14 cellular contexts compared by ENCODE assay signal in the genomic region with DNA sequence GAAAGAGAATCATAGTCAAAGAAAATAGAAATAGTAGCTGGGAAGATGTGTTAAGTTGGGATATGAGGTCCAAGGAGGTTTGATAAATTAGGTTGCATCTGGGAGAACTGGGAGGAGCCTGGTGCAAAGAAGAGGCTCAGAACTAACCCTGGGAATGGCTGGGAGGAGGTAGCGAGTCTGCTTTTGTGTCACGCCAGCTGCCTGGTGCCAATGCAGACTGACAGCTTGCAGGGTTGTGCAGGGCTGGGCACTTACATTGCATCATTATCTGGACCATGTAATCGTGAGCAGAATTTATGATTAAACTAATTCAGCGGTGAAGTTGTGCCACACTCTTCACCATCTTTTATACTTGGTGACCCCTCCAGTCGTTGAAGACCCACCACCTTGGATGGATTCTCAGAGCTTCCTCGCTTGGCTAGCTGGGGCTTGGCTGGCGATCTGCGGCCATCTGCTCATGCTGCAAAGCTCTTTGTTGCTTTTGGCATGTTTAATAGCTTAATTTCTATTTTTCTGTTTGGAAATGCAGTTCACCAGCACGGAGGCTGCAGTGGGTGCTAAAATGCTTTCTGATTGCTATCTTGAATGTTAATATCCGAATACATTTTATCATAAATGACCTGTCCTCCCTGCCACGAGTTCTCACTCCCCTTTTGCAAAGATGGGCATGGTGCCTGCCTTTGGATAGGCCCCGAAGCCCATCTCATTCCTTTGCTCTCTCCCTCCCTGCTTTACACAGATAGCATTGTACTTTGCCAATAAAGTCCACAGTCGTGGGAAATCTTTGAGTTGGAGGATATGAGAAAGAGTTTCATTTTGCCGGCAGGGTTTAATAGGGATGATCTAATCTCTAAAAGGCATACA.
DNase-seq lines count a peak whose midpoint lies in the region; ATAC-seq, FAIRE-seq and TF ChIP-seq lines count a peak whose summit lies in the region.
"Had no signal": no experiment of that assay in that cellular context is flagged by ENCODE, and none has a peak within 500 bp of the region (broad histone marks: within the 10 kb centered on the region; RNA-seq: fewer than 3 reads in every experiment).

No MANE protein-coding gene starts in this region.

- dilution Hi-C loops in endothelial cell of umbilical vein (cut with MboI; ENCODE audit: extremely low pct_ligation_motif_present, low sequenced_read_pairs) = no loop called here

- H3K9me1 ChIP-seq in endothelial cell of umbilical vein (replicated peaks; ENCODE audit: control insufficient read depth, extremely low read depth, insufficient read depth, low read length) = no peaks in the 10 kb centered on the region

- no peaks in the 10 kb centered on the region for H3K27me3 ChIP-seq in BLaER1 treated with 17β-estradiol and CSF1 and Interleukin-3, amounts not matched to agents 10 nM and 100 nM
- H3K27me3 ChIP-seq in endothelial cell of umbilical vein (ENCODE audit: control insufficient read depth in 2 of 2, insufficient read depth in 2 of 2, low read length in 2 of 2) = no peaks in the 10 kb centered on the region

- H3K4me1 ChIP-seq in BLaER1 treated with 17β-estradiol and CSF1 and Interleukin-3, amounts not matched to agents 10 nM and 100 nM = peaks cover 78 to 100% (median 100%) of the 10 kb centered on the region in 10 experiments
- no peaks in the 10 kb centered on the region for H3K4me1 ChIP-seq in endothelial cell of umbilical vein (ENCODE audit: control insufficient read depth, extremely low read depth, insufficient read depth, low read length)

- no peak for TF ChIP-seq CTCF in endothelial cell of umbilical vein (IDR thresholded peaks at IDR 0.05; ENCODE audit: extremely low read depth in 1 of 2, insufficient read depth in 1 of 2, low read depth in 1 of 2, low read length in 2 of 2)

- peaks cover 0 to 10% (median 0%) of the 10 kb centered on the region in 11 experiments; a peak in 7 of 22 replicates for H3K36me3 ChIP-seq in BLaER1 treated with 17β-estradiol and CSF1 and Interleukin-3, amounts not matched to agents 10 nM and 100 nM
- no peaks in the 10 kb centered on the region for H3K36me3 ChIP-seq in endothelial cell of umbilical vein (ENCODE audit: control insufficient read depth in 2 of 2, extremely low read depth in 1 of 2, insufficient read depth in 2 of 2, low read length in 2 of 2)

- POLR2A ChIA-PET in endothelial cell of umbilical vein (lab: Charles Lee) = no interaction called here

- peak overlapping the region; percentile 25 to 94 (median 85) for H3K4me2 ChIP-seq in BLaER1 treated with 17β-estradiol and CSF1 and Interleukin-3, amounts not matched to agents 10 nM and 100 nM
- H3K4me2 ChIP-seq in endothelial cell of umbilical vein (ENCODE audit: insufficient read depth, low read length) = no peak overlapping the region

- ATAC-seq in activated CD4-positive, CD25-positive, alpha-beta regulatory T cell treated with anti-CD3 and anti-CD28 coated beads, Interleukin-2, amount 50 U/mL, for 24 hours = no peak
- no peak for ATAC-seq in GM18861 (IDR thresholded peaks at IDR 0.05; ENCODE audit: unreplicated experiment)

- CTCF ChIA-PET in endothelial cell of umbilical vein (lab: Charles Lee) = interaction anchor here (1.0 to 2.1 kb wide), 3 partner anchors 9 to 61 kb away, joined by 3 to 5 read pairs (median 4); no protein-coding TSS in a partner anchor

- DNase-seq in NCI-H446 (lab: John Stamatoyannopoulos, UW) = peak; percentile 86 to 89
- peak; percentile 26 for DNase-seq in endothelial cell of umbilical vein (ENCODE audit: low read depth, low spot score)
- peak; percentile 54 for DNase-seq in pons (ENCODE audit: low spot score)
- DNase-seq in islet precursor cell = no peak
- DNase-seq in OCI-M2 (lab: John Stamatoyannopoulos, UW; ENCODE audit: unreplicated experiment) = no peak
- DNase-seq: activated CD4-positive, CD25-positive, alpha-beta regulatory T cell; activated T-cell treated with anti-CD3 and anti-CD28 coated beads, Interleukin-2, amount 50 U/mL, for 72 hours; KBM-7; NCI-H2227 treated with DMSO at 0.1 percent for 48 hours; stimulated activated CD4-positive, alpha-beta T cell treated with anti-CD3 and anti-CD28 coated beads, Interleukin-4, amount 100 ng/mL, for 1 hour had no signal

- BruUV-seq in endothelial cell of umbilical vein (replicated peaks; lab: Mats Ljungman, UMichigan) = no TSS peak

- H4K20me1 ChIP-seq in BLaER1 treated with 17β-estradiol and CSF1 and Interleukin-3, amounts not matched to agents 10 nM and 100 nM = peaks cover 3 to 84% (median 25%) of the 10 kb centered on the region in 11 experiments; a peak in 17 of 22 replicates
- no peaks in the 10 kb centered on the region for H4K20me1 ChIP-seq in endothelial cell of umbilical vein (replicated peaks; ENCODE audit: control insufficient read depth, extremely low read depth, insufficient read depth, low read length)

- TF ChIP-seq POLR2A in endothelial cell of umbilical vein (IDR thresholded peaks at IDR 0.05; ENCODE audit: low read depth, low read length) = no peak

- no peaks in the 10 kb centered on the region for H3K9me3 ChIP-seq in BLaER1 treated with 17β-estradiol and CSF1 and Interleukin-3, amounts not matched to agents 10 nM and 100 nM (replicated peaks in 1 of 11)
- no peaks in the 10 kb centered on the region for H3K9me3 ChIP-seq in endothelial cell of umbilical vein (replicated peaks; ENCODE audit: control insufficient read depth, insufficient read depth, low read length)

- H3K79me2 ChIP-seq in endothelial cell of umbilical vein (ENCODE audit: control insufficient read depth, insufficient read depth, low read length) = no peaks in the 10 kb centered on the region

- H3K27ac ChIP-seq in BLaER1 treated with 17β-estradiol and CSF1 and Interleukin-3, amounts not matched to agents 10 nM and 100 nM = peak overlapping the region in 8 of 11 experiments; percentile 55 to 86 (median 80); a peak in 15 of 22 replicates
- no peak overlapping the region for H3K27ac ChIP-seq in endothelial cell of umbilical vein (ENCODE audit: insufficient read depth, low read depth, low read length)

- H3K4me3 ChIP-seq in BLaER1 treated with 17β-estradiol and CSF1 and Interleukin-3, amounts not matched to agents 10 nM and 100 nM = peak overlapping the region in 4 of 10 experiments; percentile 7 to 40 (median 23); a peak in 5 of 20 replicates
- no peak overlapping the region for H3K4me3 ChIP-seq in endothelial cell of umbilical vein (replicated peaks in 1 of 3; ENCODE audit: insufficient read depth in 1 of 3, low read depth in 1 of 3, low read length in 3 of 3)

- no peak for FAIRE-seq in endothelial cell of umbilical vein (lab: Jason Lieb, UNC)
- FAIRE-seq: H1 had no signal

- no peak overlapping the region for H2AFZ ChIP-seq in endothelial cell of umbilical vein (ENCODE audit: low read depth, low read length)

- intact Hi-C loops in endothelial cell of umbilical vein (cut with micrococcal nuclease) = no loop called here

- H3K9ac ChIP-seq in BLaER1 treated with 17β-estradiol and CSF1 and Interleukin-3, amounts not matched to agents 10 nM and 100 nM = peak overlapping the region in 8 of 11 experiments; percentile 14 to 73 (median 57); a peak in 12 of 22 replicates
- no peak overlapping the region for H3K9ac ChIP-seq in endothelial cell of umbilical vein (replicated peaks; ENCODE audit: extremely low read depth, insufficient read depth, low read length)

TF ChIP-seq in endothelial cell of umbilical vein, 7 proteins besides CTCF, POLR2A, EP300 and RAD21:
- TF ChIP-seq, protein P1, sequence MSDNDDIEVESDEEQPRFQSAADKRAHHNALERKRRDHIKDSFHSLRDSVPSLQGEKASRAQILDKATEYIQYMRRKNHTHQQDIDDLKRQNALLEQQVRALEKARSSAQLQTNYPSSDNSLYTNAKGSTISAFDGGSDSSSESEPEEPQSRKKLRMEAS (IDR thresholded peaks at IDR 0.05; ENCODE audit: insufficient read depth, insufficient read length) = no peak
- TF ChIP-seq MYC (IDR thresholded peaks at IDR 0.05; ENCODE audit: low read depth, low read length) = no peak
- TF ChIP-seq JUN (IDR thresholded peaks at IDR 0.05; ENCODE audit: borderline replicate concordance, insufficient read depth, insufficient read length, low read depth) = no peak
- no peak for TF ChIP-seq FOS (IDR thresholded peaks at IDR 0.05; ENCODE audit: borderline replicate concordance, insufficient read depth, low read length)
- TF ChIP-seq GATA2 (IDR thresholded peaks at IDR 0.05; ENCODE audit: insufficient read depth, insufficient read length, low read depth, low read length) = no peak
- no peak for TF ChIP-seq POLR2AphosphoS5 (IDR thresholded peaks at IDR 0.05; ENCODE audit: insufficient read depth, low read depth, low read length)
- TF ChIP-seq EZH2 (IDR thresholded peaks at IDR 0.05; ENCODE audit: borderline replicate concordance, low read depth, low read length, severe bottlenecking) = no peak

Comparison
In these comparisons a context has a peak if more than half of its experiments do, and no peak if none do; other contexts are left out.
1. DNase-seq: peak in NCI-H446 (2 of 2), endothelial cell of umbilical vein (single experiment) and pons (single experiment); none in islet precursor cell (single experiment) and OCI-M2 (single experiment).